Comparison of ENCODE assay signal across 12 cellular contexts in genomic region chr4:66769436-66769835, GRCh38.
"Had no signal": no experiment of that assay in that cellular context is flagged by ENCODE, and none has a peak within 500 bp of the region (broad histone marks: within the 10 kb centered on the region; RNA-seq: fewer than 3 reads in every experiment).

No MANE protein-coding gene starts in this region.

- DNase-seq: activated CD4-positive, alpha-beta T cell treated with anti-CD3 and anti-CD28 coated beads for 36 hours; activated naive CD4-positive, alpha-beta T cell; effector memory CD4-positive, alpha-beta T cell; hippocampal formation; kidney glomerular epithelial cell; stimulated activated CD4-positive, alpha-beta T cell treated with anti-CD3 and anti-CD28 coated beads, Interleukin-2, amount 100 ng/mL, for 48 hours; stimulated activated naive CD8-positive, alpha-beta T cell treated with anti-CD3 and anti-CD28 coated beads, Interleukin-15, Interleukin-2, amounts not matched to agents 100 U/mL and 50 U/mL, for 24 hours; T1000; WERI-Rb-1 had no signal

- H3K4me3 Mint-ChIP-seq: activated CD4-positive, alpha-beta T cell treated with anti-CD3 and anti-CD28 coated beads for 36 hours; activated T-helper 1 cell treated with anti-CD3 and anti-CD28 coated beads, Interleukin-12 subunit alpha, Interleukin-12 subunit beta, Interleukin-2, Interleukin-4 antibody, amounts not matched to agents 30 ng/mL and 10 ng/mL and 1 ng/mL, durations not matched to agents 14 hours and 24 hours and 36 hours; type B pancreatic cell had no signal

- H3K36me3 ChIP-seq: suprapubic skin, WERI-Rb-1 had no signal

- H3K36me3 Mint-ChIP-seq: type B pancreatic cell had no signal

- H3K27me3 ChIP-seq: suprapubic skin had no signal

- H3K9me3 Mint-ChIP-seq: activated T-helper 1 cell treated with anti-CD3 and anti-CD28 coated beads, Interleukin-12 subunit alpha, Interleukin-12 subunit beta, Interleukin-2, Interleukin-4 antibody, amounts not matched to agents 30 ng/mL and 10 ng/mL and 1 ng/mL, durations not matched to agents 14 hours and 24 hours and 36 hours had no signal

- H3K4me1 ChIP-seq: suprapubic skin had no signal

- H3K27ac Mint-ChIP-seq: activated CD4-positive, alpha-beta T cell treated with anti-CD3 and anti-CD28 coated beads for 36 hours; activated T-helper 1 cell treated with anti-CD3 and anti-CD28 coated beads, Interleukin-12 subunit alpha, Interleukin-12 subunit beta, Interleukin-2, Interleukin-4 antibody, amounts not matched to agents 30 ng/mL and 10 ng/mL and 1 ng/mL, durations not matched to agents 14 hours and 24 hours and 36 hours; type B pancreatic cell had no signal

- H3K27me3 Mint-ChIP-seq: activated CD4-positive, alpha-beta T cell treated with anti-CD3 and anti-CD28 coated beads for 36 hours; type B pancreatic cell had no signal

- H3K9me3 ChIP-seq: suprapubic skin had no signal

- ATAC-seq: activated CD4-positive, alpha-beta T cell treated with anti-CD3 and anti-CD28 coated beads for 36 hours; stimulated activated naive CD8-positive, alpha-beta T cell treated with anti-CD3 and anti-CD28 coated beads, Interleukin-15, Interleukin-2, amounts not matched to agents 100 U/mL and 50 U/mL, for 24 hours had no signal

- H3K27ac ChIP-seq: suprapubic skin, WERI-Rb-1 had no signal

- H3K4me1 Mint-ChIP-seq: activated CD4-positive, alpha-beta T cell treated with anti-CD3 and anti-CD28 coated beads for 36 hours had no signal

- H3K4me3 ChIP-seq: suprapubic skin had no signal
